8 cellular contexts compared by ENCODE assay signal in genomic region chr3:71103430-71103881, GRCh38.
A peak's percentile ranks its signal among the peaks of the same experiment; 100 is the strongest.
DNase-seq lines count a peak whose midpoint lies in the region; TF ChIP-seq lines count a peak whose summit lies in the region.

No MANE protein-coding gene starts in this region.

- no peak overlapping the region for H3K4me3 ChIP-seq in sigmoid colon

- H3K36me3 ChIP-seq in sigmoid colon, result no peaks in the 10 kb centered on the region

- no peak for TF ChIP-seq CTCF in sigmoid colon (IDR thresholded peaks at IDR 0.05)

- 20 to 38% methylated on average over 7 of the region's 7 CpGs for WGBS in sigmoid colon, 2 donors

- H3K27ac ChIP-seq in sigmoid colon, result peak overlapping the region; percentile 29 to 86 (median 81)

- intact Hi-C loops in sigmoid colon (cut with DNase I), result no loop called here

- H3K27me3 ChIP-seq in sigmoid colon, result no peaks in the 10 kb centered on the region

- peaks cover 0 to 98% (median 86%) of the 10 kb centered on the region in 4 donors for H3K4me1 ChIP-seq in sigmoid colon

- TF ChIP-seq EP300 in sigmoid colon (IDR thresholded peaks at IDR 0.05), result no peak

- DNase-seq in GM04504 (ENCODE audit: low read depth) (peak; percentile 69), SHP77 (lab: John Stamatoyannopoulos, UW) (peak; percentile 80 to 83), fibroblast of the conjunctiva (ENCODE audit: low read depth) (peak; percentile 74), sigmoid colon (peak; percentile 73), cerebellar nuclear complex (lab: John Stamatoyannopoulos, UW) (no peak), NK-92 (lab: John Stamatoyannopoulos, UW; ENCODE audit: unreplicated experiment) (no peak), CD1c-positive myeloid dendritic cell (ENCODE audit: extremely low spot score) (no peak)
- DNase-seq in central memory CD4-positive, alpha-beta T cell, result no peak

- TF ChIP-seq POLR2A in sigmoid colon (IDR thresholded peaks at IDR 0.05), result no peak

- no peaks in the 10 kb centered on the region for H3K9me3 ChIP-seq in sigmoid colon

Comparison
In these comparisons a context has a peak if more than half of its experiments do, and no peak if none do; other contexts are left out.
1. DNase-seq: peak in GM04504 (single experiment), SHP77 (2 of 2), fibroblast of the conjunctiva (single experiment) and sigmoid colon (single experiment); none in cerebellar nuclear complex (0 of 2), central memory CD4-positive, alpha-beta T cell (single experiment), NK-92 (single experiment) and CD1c-positive myeloid dendritic cell (single experiment).